ENCODE assay signal across 1 cellular context in genomic region chr10:71842856-71843530, GRCh38.
TF ChIP-seq lines count a peak whose summit lies in the region.

No MANE protein-coding gene starts in this region.

TF ChIP-seq in K562, 482 proteins besides CTCF, POLR2A, EP300 and RAD21:
- TF ChIP-seq TAF1 (IDR thresholded peaks at IDR 0.05; ENCODE audit: control insufficient read depth, extremely low read depth, insufficient read depth, low read length, severe bottlenecking) (no peak), ZNF592 (IDR thresholded peaks at IDR 0.05) (no peak), KAT7 (CRISPR knock-in tag; IDR thresholded peaks at IDR 0.05; ENCODE audit: borderline replicate concordance) (0 out of 2 replicates have a peak, but pooled peaks have one; percentile 50), LEF1 (IDR thresholded peaks at IDR 0.05) (no peak), CBFA2T3 (IDR thresholded peaks at IDR 0.05) (peak; percentile 5; the same call in 1 of the 2 replicates), SRSF3 (IDR thresholded peaks at IDR 0.05; ENCODE audit: insufficient read depth, low read length) (no peak)
